ENCODE assay signal across 16 cellular contexts in the genomic region with DNA sequence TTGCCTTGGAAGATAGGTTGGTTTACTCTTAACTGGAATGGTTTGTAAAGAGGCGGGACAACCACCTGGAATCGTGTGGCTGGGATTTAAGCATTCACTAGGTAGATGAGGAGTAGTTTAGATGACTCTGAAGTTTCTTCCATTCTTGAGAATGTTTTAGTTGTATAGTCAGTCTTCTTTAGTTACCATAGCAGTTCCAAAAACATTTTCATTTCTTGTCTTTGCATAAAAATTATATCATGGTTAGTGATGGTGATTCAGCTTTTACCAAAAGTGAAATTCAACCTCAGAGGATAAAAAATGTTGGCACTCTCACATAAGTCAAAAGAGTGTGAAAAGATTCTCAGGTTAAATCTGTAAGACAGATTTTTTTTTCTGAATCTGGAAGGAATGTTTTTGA.
"Had no signal": no experiment of that assay in that cellular context is flagged by ENCODE, and none has a peak within 500 bp of the region (broad histone marks: within the 10 kb centered on the region; RNA-seq: fewer than 3 reads in every experiment).

No MANE protein-coding gene starts in this region.

- H3K4me1 Mint-ChIP-seq: nephron progenitor cell had no signal

- H3K4me3 ChIP-seq: cardiac muscle cell, colonic mucosa, pancreas had no signal

- H3K36me3 ChIP-seq: cardiac muscle cell, colonic mucosa had no signal

- H3K27ac Mint-ChIP-seq: activated naive CD8-positive, alpha-beta T cell treated with anti-CD3 and anti-CD28 coated beads, Interleukin-2, amount 10 ng/mL, durations not matched to agents 7 days and 5 days; activated T-helper 1 cell treated with anti-CD3 and anti-CD28 coated beads, Interleukin-12 subunit alpha, Interleukin-12 subunit beta, Interleukin-2, Interleukin-4 antibody, amounts not matched to agents 30 ng/mL and 10 ng/mL and 1 ng/mL, durations not matched to agents 14 hours and 24 hours and 36 hours; nephron progenitor cell; stimulated activated naive CD8-positive, alpha-beta T cell treated with anti-CD3 and anti-CD28 coated beads, Interleukin-15, Interleukin-2, amounts not matched to agents 100 ng/mL and 50 ng/mL, for 24 hours; T-helper 17 cell; WTC11 had no signal

- ATAC-seq: pancreas, T-helper 17 cell, WTC11 had no signal

- H3K27me3 Mint-ChIP-seq: activated naive CD8-positive, alpha-beta T cell treated with anti-CD3 and anti-CD28 coated beads, Interleukin-2, amount 10 ng/mL, durations not matched to agents 7 days and 5 days; stimulated activated naive CD8-positive, alpha-beta T cell treated with anti-CD3 and anti-CD28 coated beads, Interleukin-15, Interleukin-2, amounts not matched to agents 100 ng/mL and 50 ng/mL, for 24 hours; T-helper 17 cell had no signal

- H3K4me3 Mint-ChIP-seq: activated naive CD8-positive, alpha-beta T cell treated with anti-CD3 and anti-CD28 coated beads, Interleukin-2, amount 10 ng/mL, durations not matched to agents 7 days and 5 days; activated T-helper 1 cell treated with anti-CD3 and anti-CD28 coated beads, Interleukin-12 subunit alpha, Interleukin-12 subunit beta, Interleukin-2, Interleukin-4 antibody, amounts not matched to agents 30 ng/mL and 10 ng/mL and 1 ng/mL, durations not matched to agents 14 hours and 24 hours and 36 hours; nephron progenitor cell; stimulated activated naive CD8-positive, alpha-beta T cell treated with anti-CD3 and anti-CD28 coated beads, Interleukin-15, Interleukin-2, amounts not matched to agents 100 ng/mL and 50 ng/mL, for 24 hours; T-helper 17 cell; WTC11 had no signal

- H3K27ac ChIP-seq: cardiac muscle cell, colonic mucosa, pancreas had no signal

- H3K4me1 ChIP-seq: colonic mucosa had no signal

- DNase-seq: activated naive CD8-positive, alpha-beta T cell treated with anti-CD3 and anti-CD28 coated beads, Interleukin-2, amount 10 ng/mL, durations not matched to agents 7 days and 5 days; aorta; colonic mucosa; effector CD4-positive, alpha-beta T cell; kidney; mesendoderm; nephron progenitor cell; pancreas; retina; stimulated activated CD4-positive, alpha-beta T cell treated with anti-CD3 and anti-CD28 coated beads, Interleukin-4, amount 100 ng/mL, for 1 hour; stimulated activated CD8-positive, alpha-beta memory T cell treated with anti-CD3 and anti-CD28 coated beads, Interleukin-4, amount 100 ng/mL, for 48 hours; T-helper 17 cell had no signal

- H3K9me3 ChIP-seq: colonic mucosa, pancreas had no signal
